ENCODE assay signal across 18 cellular contexts in the genomic region with DNA sequence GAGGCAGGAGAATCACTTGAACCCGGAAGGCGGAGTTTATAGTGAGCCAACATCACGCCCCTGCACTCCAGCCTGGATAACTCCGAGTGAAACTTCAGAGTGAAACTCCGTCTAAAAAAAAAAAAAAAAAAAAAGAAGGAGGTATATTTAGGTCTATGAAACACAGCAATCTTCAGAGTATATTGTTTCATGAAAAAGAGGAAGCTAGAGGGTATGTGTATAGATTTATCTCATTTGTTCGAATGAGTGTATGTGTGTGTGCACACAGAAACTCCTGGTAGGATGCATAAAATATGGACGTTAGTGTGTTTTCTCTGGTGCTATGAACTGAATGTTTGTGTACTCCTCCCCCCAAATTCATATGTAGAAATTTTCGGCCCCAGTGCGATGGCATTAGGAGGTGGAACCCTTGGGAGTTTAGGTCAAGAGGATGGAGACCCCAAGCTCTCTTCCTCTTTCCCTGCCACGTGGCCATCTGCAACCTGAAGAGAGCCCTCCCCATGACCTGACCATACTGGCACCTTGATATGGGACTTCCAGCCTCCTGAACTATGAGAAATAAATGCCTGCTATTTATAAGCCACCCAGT.
DNase-seq lines count a peak whose midpoint lies in the region; TF ChIP-seq lines count a peak whose summit lies in the region.
"Had no signal": no experiment of that assay in that cellular context is flagged by ENCODE, and none has a peak within 500 bp of the region (broad histone marks: within the 10 kb centered on the region; RNA-seq: fewer than 3 reads in every experiment).

No MANE protein-coding gene starts in this region.

- H3K27ac ChIP-seq in KMS-11, result peak overlapping the region; percentile 58
- no peak overlapping the region for H3K27ac ChIP-seq in colonic mucosa
- H3K27ac ChIP-seq: sigmoid colon had no signal

- DNase-seq in OCI-M1 (lab: John Stamatoyannopoulos, UW), result peak; percentile 57
- DNase-seq in NCI-H1105 (lab: John Stamatoyannopoulos, UW), result no peak
- DNase-seq in NCI-H2081 treated with DMSO at 0.1 percent for 48 hours (lab: John Stamatoyannopoulos, UW), result no peak
- no peak for DNase-seq in colonic mucosa
- no peak for DNase-seq in SW480 (ENCODE audit: low spot score)
- DNase-seq: activated naive CD4-positive, alpha-beta T cell; aorta; DMS 273 treated with DMSO at 0.1 percent for 48 hours; left colon; NCI-H1930; NCI-H510A; sigmoid colon; T-cell had no signal

- peak overlapping the region; percentile 31; the same call in 1 of the 2 replicates for H2AFZ ChIP-seq in KMS-11 (ENCODE audit: low read depth)

- peak overlapping the region; percentile 88 for H3K4me2 ChIP-seq in KMS-11

- H4K20me1 ChIP-seq in KMS-11 (ENCODE audit: insufficient read depth), result no peaks in the 10 kb centered on the region

- H3K27me3 ChIP-seq in KMS-11 (ENCODE audit: insufficient read depth, low read depth) (no peaks in the 10 kb centered on the region), mucosa of stomach (ENCODE audit: control insufficient read depth, insufficient read depth, low read length) (no peaks in the 10 kb centered on the region), colonic mucosa (no peaks in the 10 kb centered on the region)
- H3K27me3 ChIP-seq: sigmoid colon had no signal

- H3K79me2 ChIP-seq in KMS-11 (ENCODE audit: insufficient read depth, low read depth), result peaks cover 27% of the 10 kb centered on the region

- intact Hi-C loops in colonic mucosa (cut with DNase I), result no loop called here

- H3K9me3 ChIP-seq in mucosa of stomach (ENCODE audit: control insufficient read depth, low read length), result no peaks in the 10 kb centered on the region
- H3K9me3 ChIP-seq in colonic mucosa, result no peaks in the 10 kb centered on the region
- H3K9me3 ChIP-seq: mucosa of descending colon, sigmoid colon had no signal

- H3K9ac ChIP-seq in KMS-11, result peak overlapping the region; percentile 68
- H3K9ac ChIP-seq in mucosa of stomach (ENCODE audit: low read length), result peak overlapping the region; percentile 88
- H3K9ac ChIP-seq in colonic mucosa (ENCODE audit: low read depth in 2 of 2, low read length in 2 of 2), result no peak overlapping the region

- H3K4me3 ChIP-seq in GM08714 (ENCODE audit: low read length) (peak overlapping the region; percentile 56; the same call in 1 of the 2 replicates), KMS-11 (IDR thresholded peaks at IDR 0.05; ENCODE audit: insufficient read depth, low read depth, low read length) (peak overlapping the region; percentile 21), mucosa of stomach (ENCODE audit: low read length) (no peak overlapping the region), colonic mucosa (no peak overlapping the region)
- H3K4me3 ChIP-seq: K562, mucosa of descending colon, sigmoid colon had no signal

- TF ChIP-seq CTCF in KMS-11 (conservative IDR thresholded peaks at IDR 0.05; ENCODE audit: low read depth, low read length) (no peak), colonic mucosa (IDR thresholded peaks at IDR 0.05) (no peak)

- H3K4me1 ChIP-seq in KMS-11 (ENCODE audit: low read depth, poor library complexity, severe bottlenecking) (peaks cover 48% of the 10 kb centered on the region), mucosa of stomach (ENCODE audit: control insufficient read depth, insufficient read depth, low read length) (peaks cover 25% of the 10 kb centered on the region), colonic mucosa (no peaks in the 10 kb centered on the region)

- no peaks in the 10 kb centered on the region for H3K36me3 ChIP-seq in KMS-11 (ENCODE audit: insufficient read depth)
- no peaks in the 10 kb centered on the region for H3K36me3 ChIP-seq in mucosa of stomach (ENCODE audit: control insufficient read depth, insufficient read depth, low read length)
- H3K36me3 ChIP-seq in colonic mucosa, result no peaks in the 10 kb centered on the region
- H3K36me3 ChIP-seq: sigmoid colon had no signal

Comparison
In these comparisons a context has a peak if more than half of its experiments do, and no peak if none do; other contexts are left out.
1. H3K4me3 ChIP-seq: peak in GM08714 (single experiment) and KMS-11 (single experiment); none in mucosa of stomach (single experiment) and colonic mucosa (single experiment).
2. H3K9ac ChIP-seq: peak in KMS-11 (single experiment) and mucosa of stomach (single experiment); none in colonic mucosa (0 of 2).